8 cellular contexts compared by ENCODE assay signal in the genomic region with DNA sequence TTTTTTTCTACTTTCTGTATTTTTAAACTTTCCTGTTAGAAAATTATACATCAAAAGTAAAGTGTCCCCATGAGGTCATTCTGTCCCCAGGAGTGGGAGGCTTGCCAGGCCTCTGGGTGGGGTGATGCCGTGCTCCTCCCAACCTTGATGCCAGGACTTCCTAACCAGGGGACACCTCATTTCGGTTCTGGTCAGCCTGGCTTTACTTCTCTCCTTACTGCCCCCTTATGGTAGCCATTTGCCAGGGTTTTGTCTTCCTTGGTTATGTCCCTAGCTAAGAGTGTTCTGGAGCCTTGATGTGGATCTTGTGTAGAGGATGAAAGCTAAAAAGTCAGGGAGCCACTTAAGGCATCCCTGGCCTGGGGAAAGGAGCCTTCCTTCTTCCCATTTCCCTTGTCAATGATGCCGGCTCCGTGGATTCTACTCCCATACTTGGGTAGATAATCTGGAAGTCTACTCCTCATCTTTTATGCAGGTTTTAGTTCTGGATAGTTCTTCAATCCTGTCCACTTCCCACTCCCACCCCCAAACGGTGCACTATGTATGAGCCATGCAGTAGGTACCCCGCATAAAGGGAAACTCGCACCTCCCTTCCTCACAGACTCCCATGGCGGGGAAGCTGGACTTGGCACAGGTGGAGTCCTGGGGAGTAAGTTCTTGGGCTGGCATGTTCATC.
A peak's percentile ranks its signal among the peaks of the same experiment; 100 is the strongest.
DNase-seq lines count a peak whose midpoint lies in the region; ATAC-seq and TF ChIP-seq lines count a peak whose summit lies in the region.

No MANE protein-coding gene starts in this region.

- H3K4me1 ChIP-seq in mammary epithelial cell (ENCODE audit: insufficient read depth, low read length) (no peaks in the 10 kb centered on the region), thoracic aorta (ENCODE audit: control insufficient read depth in 1 of 2, low read depth in 2 of 2) (no peaks in the 10 kb centered on the region)

- intact Hi-C loops in mammary epithelial cell (cut with micrococcal nuclease): loop anchor here (1.0 to 5.0 kb wide), 4 partner anchors 116 to 594 kb away; partner anchors contain the start of gene SALL4

- no peak for DNase-seq in AG04450 (ENCODE audit: low read depth, low spot score)
- peak; percentile 41 for DNase-seq in GM12865 (ENCODE audit: low read depth)
- peak; percentile 79 for DNase-seq in NCI-H82 (lab: John Stamatoyannopoulos, UW)
- peak; percentile 36 for DNase-seq in mammary epithelial cell
- DNase-seq in kidney epithelial cell (ENCODE audit: low read depth): peak; percentile 38
- DNase-seq in thoracic aorta (ENCODE audit: low spot score): no peak

- 70% methylated on average over 7 of the region's 8 CpGs for WGBS in mammary epithelial cell (ENCODE audit: low coverage, missing lambda C conversion rate)

- POLR2A ChIA-PET in AG04450 (lab: Yijun Ruan, JAX): no interaction called here

- H3K27ac ChIP-seq in AG04450 (ENCODE audit: low read depth, low read length) (no peak overlapping the region), mammary epithelial cell (ENCODE audit: insufficient read depth, low read depth, low read length) (no peak overlapping the region), thoracic aorta (no peak overlapping the region)

- no peak overlapping the region for H3K4me2 ChIP-seq in mammary epithelial cell (ENCODE audit: insufficient read depth, low read depth, low read length)

- CTCF ChIA-PET in AG04450 (lab: Charles Lee): interaction anchor here (0.6 to 1.9 kb wide), 21 partner anchors 8 to 329 kb away, joined by 3 to 9 read pairs (median 4); no protein-coding TSS in a partner anchor
- CTCF ChIA-PET in mammary epithelial cell (lab: Charles Lee; ENCODE audit: low non-redundant PET): interaction anchor here (0.6 to 0.8 kb wide), 4 partner anchors 11 to 324 kb away, joined by 3 to 5 read pairs (median 4); no protein-coding TSS in a partner anchor

- no peaks in the 10 kb centered on the region for H3K36me3 ChIP-seq in mammary epithelial cell (ENCODE audit: insufficient read depth, low read length)
- no peaks in the 10 kb centered on the region for H3K36me3 ChIP-seq in kidney epithelial cell (ENCODE audit: control insufficient read depth, insufficient read depth, low read length)
- no peaks in the 10 kb centered on the region for H3K36me3 ChIP-seq in thoracic aorta

- ATAC-seq in thoracic aorta (ENCODE audit: insufficient number of reproducible peaks, low FRiP score, low read depth) (no peak), HG02798 (IDR thresholded peaks at IDR 0.05; ENCODE audit: poor library complexity, unreplicated experiment) (no peak), GM19328 (IDR thresholded peaks at IDR 0.05; ENCODE audit: unreplicated experiment) (no peak)

- no peak overlapping the region for H3K9ac ChIP-seq in mammary epithelial cell (ENCODE audit: insufficient read depth, low read length)

- dilution Hi-C loops in mammary epithelial cell (cut with HindIII; ENCODE audit: low sequenced_read_pairs): no loop called here

- H3K9me3 ChIP-seq in AG04450 (ENCODE audit: control insufficient read depth, insufficient read depth, low read length): no peaks in the 10 kb centered on the region
- no peaks in the 10 kb centered on the region for H3K9me3 ChIP-seq in mammary epithelial cell (replicated peaks; ENCODE audit: insufficient read depth, low read length)
- H3K9me3 ChIP-seq in thoracic aorta: no peaks in the 10 kb centered on the region

- no peak overlapping the region for H2AFZ ChIP-seq in mammary epithelial cell (ENCODE audit: low read depth, low read length)

- no TSS peak for BruUV-seq in mammary epithelial cell (replicated peaks; lab: Mats Ljungman, UMichigan)

- H3K4me3 ChIP-seq in AG04450 (ENCODE audit: low read depth, low read length) (no peak overlapping the region), GM12865 (ENCODE audit: low read depth, low read length) (no peak overlapping the region), mammary epithelial cell (replicated peaks in 1 of 3; ENCODE audit: insufficient read depth in 1 of 3, low read depth in 2 of 3, low read length in 3 of 3) (no peak overlapping the region), kidney epithelial cell (ENCODE audit: low read depth, low read length) (no peak overlapping the region), thoracic aorta (no peak overlapping the region)

- TF ChIP-seq CTCF in AG04450 (IDR thresholded peaks at IDR 0.05; ENCODE audit: low read depth, low read length): peak; percentile 78
- TF ChIP-seq CTCF in GM12865 (IDR thresholded peaks at IDR 0.05; ENCODE audit: insufficient read depth, low read depth, low read length, missing control alignments): peak; percentile 57
- peak; percentile 46 to 76 for TF ChIP-seq CTCF in mammary epithelial cell (conservative IDR thresholded peaks at IDR 0.05 in 1 of 2, IDR thresholded peaks at IDR 0.05 in 1 of 2; ENCODE audit: extremely low read depth in 1 of 2, insufficient read depth in 1 of 2, low read depth in 1 of 2, low read length in 2 of 2)
- peak; percentile 70 for TF ChIP-seq CTCF in kidney epithelial cell (IDR thresholded peaks at IDR 0.05; ENCODE audit: insufficient read depth, low read length, poor library complexity, severe bottlenecking)
- TF ChIP-seq CTCF in thoracic aorta (IDR thresholded peaks at IDR 0.05): peak; percentile 41

- H3K27me3 ChIP-seq in AG04450 (ENCODE audit: control insufficient read depth, insufficient read depth, low read length) (no peaks in the 10 kb centered on the region), mammary epithelial cell (ENCODE audit: insufficient read depth, low read length) (no peaks in the 10 kb centered on the region), kidney epithelial cell (ENCODE audit: control insufficient read depth, insufficient read depth, low read length) (no peaks in the 10 kb centered on the region), thoracic aorta (replicated peaks; ENCODE audit: insufficient read depth) (no peaks in the 10 kb centered on the region)

- in situ Hi-C loops in mammary epithelial cell (cut with MboI; ENCODE audit: low sequenced_read_pairs in 2 of 2): no loop called here

- no peaks in the 10 kb centered on the region for H4K20me1 ChIP-seq in mammary epithelial cell (ENCODE audit: insufficient read depth, low read length)

- no peaks in the 10 kb centered on the region for H3K79me2 ChIP-seq in mammary epithelial cell (ENCODE audit: insufficient read depth, low read length)

Comparison
In these comparisons a context has a peak if more than half of its experiments do, and no peak if none do; other contexts are left out.
1. DNase-seq: peak in GM12865 (single experiment), NCI-H82 (single experiment), mammary epithelial cell (single experiment) and kidney epithelial cell (single experiment); none in AG04450 (single experiment) and thoracic aorta (single experiment).
2. Peak in every context shown above with its lines, with median percentiles within 50 percentile points of each other: CTCF ChIP-seq.